Comparison of ENCODE assay signal across 15 cellular contexts in genomic region chr7:44791278-44792219, GRCh38. TPM values are rescaled to one million over a fixed set of nuclear protein-coding genes. Genes with fewer than 3 reads are reported as not detected.
DNase-seq lines count a peak whose midpoint lies in the region; ATAC-seq and TF ChIP-seq lines count a peak whose summit lies in the region.
"Had no signal": no experiment of that assay in that cellular context is flagged by ENCODE, and none has a peak within 500 bp of the region (broad histone marks: within the 10 kb centered on the region; RNA-seq: fewer than 3 reads in every experiment).

No MANE protein-coding gene starts in this region.

- H3K4me3 Mint-ChIP-seq in activated naive CD8-positive, alpha-beta T cell: no peak overlapping the region
- H3K4me3 Mint-ChIP-seq in activated naive CD8-positive, alpha-beta T cell treated with anti-CD3 and anti-CD28 coated beads for 36 hours: no peak overlapping the region
- no peak overlapping the region for H3K4me3 Mint-ChIP-seq in WTC11

- no peaks in the 10 kb centered on the region for H3K9me3 ChIP-seq in tibial artery
- H3K9me3 ChIP-seq: mucosa of descending colon, tibial nerve had no signal

- H3K4me3 ChIP-seq in tibial artery: no peak overlapping the region
- H3K4me3 ChIP-seq: mucosa of descending colon, tibial nerve had no signal

- H3K4me1 ChIP-seq in foreskin keratinocyte: no peaks in the 10 kb centered on the region
- peaks cover 0 to 12% (median 1%) of the 10 kb centered on the region in 4 donors for H3K4me1 ChIP-seq in tibial artery

- POLR2A ChIA-PET in WTC11 (lab: Charles Lee): interaction anchor here (0.7 kb wide), 1 partner anchor 28 kb away, joined by 3 read pairs; no protein-coding TSS in a partner anchor

- H3K27ac ChIP-seq in foreskin keratinocyte (no peak overlapping the region), tibial artery (peak overlapping the region; percentile 53 to 54)

- no peaks in the 10 kb centered on the region for H3K9me3 Mint-ChIP-seq in activated naive CD8-positive, alpha-beta T cell (ENCODE audit: low read depth)
- H3K9me3 Mint-ChIP-seq in activated naive CD8-positive, alpha-beta T cell treated with anti-CD3 and anti-CD28 coated beads for 36 hours: no peaks in the 10 kb centered on the region
- no peaks in the 10 kb centered on the region for H3K9me3 Mint-ChIP-seq in WTC11

- intact Hi-C loops in tibial artery (cut with DNase I; ENCODE audit: low total_unique reads): no loop called here

- no peaks in the 10 kb centered on the region for H3K36me3 Mint-ChIP-seq in activated naive CD8-positive, alpha-beta T cell
- peaks cover 2% of the 10 kb centered on the region for H3K36me3 Mint-ChIP-seq in activated naive CD8-positive, alpha-beta T cell treated with anti-CD3 and anti-CD28 coated beads for 36 hours
- H3K36me3 Mint-ChIP-seq in WTC11: no peaks in the 10 kb centered on the region

- H3K27ac Mint-ChIP-seq in activated naive CD8-positive, alpha-beta T cell: peak overlapping the region; percentile 78
- no peak overlapping the region for H3K27ac Mint-ChIP-seq in activated naive CD8-positive, alpha-beta T cell treated with anti-CD3 and anti-CD28 coated beads for 36 hours
- H3K27ac Mint-ChIP-seq in WTC11: peak overlapping the region; percentile 40

- peaks cover 6% of the 10 kb centered on the region for H3K4me1 Mint-ChIP-seq in activated naive CD8-positive, alpha-beta T cell (ENCODE audit: low read depth)
- peaks cover 4% of the 10 kb centered on the region for H3K4me1 Mint-ChIP-seq in activated naive CD8-positive, alpha-beta T cell treated with anti-CD3 and anti-CD28 coated beads for 36 hours
- no peaks in the 10 kb centered on the region for H3K4me1 Mint-ChIP-seq in WTC11

- ATAC-seq in WTC11: no peak
- no peak for ATAC-seq in foreskin keratinocyte
- ATAC-seq: mucosa of descending colon, Panc1 had no signal

- CTCF ChIA-PET in WTC11 (lab: Charles Lee): interaction anchor here (1.1 to 1.4 kb wide), 2 partner anchors 23 to 56 kb away, joined by 3 to 4 read pairs; partner anchors contain the start of gene H2AZ2

- no peak for TF ChIP-seq CTCF in WTC11 (IDR thresholded peaks at IDR 0.05)
- TF ChIP-seq CTCF in foreskin keratinocyte (conservative IDR thresholded peaks at IDR 0.05): peak; percentile 25
- TF ChIP-seq CTCF in tibial artery (IDR thresholded peaks at IDR 0.05): no peak
- TF ChIP-seq CTCF in GM13977 (IDR thresholded peaks at IDR 0.05; ENCODE audit: extremely low read depth, insufficient read depth, missing control alignments): no peak

- H3K36me3 ChIP-seq in tibial artery: no peaks in the 10 kb centered on the region
- H3K36me3 ChIP-seq: tibial nerve had no signal

- no peaks in the 10 kb centered on the region for H3K27me3 Mint-ChIP-seq in activated naive CD8-positive, alpha-beta T cell
- H3K27me3 Mint-ChIP-seq in activated naive CD8-positive, alpha-beta T cell treated with anti-CD3 and anti-CD28 coated beads for 36 hours: no peaks in the 10 kb centered on the region
- no peaks in the 10 kb centered on the region for H3K27me3 Mint-ChIP-seq in WTC11 (ENCODE audit: low read depth)

- H3K27me3 ChIP-seq in foreskin keratinocyte: no peaks in the 10 kb centered on the region
- H3K27me3 ChIP-seq in tibial artery: no peaks in the 10 kb centered on the region
- H3K27me3 ChIP-seq: tibial nerve had no signal

- in situ Hi-C loops in GM13977 (cut with MboI; ENCODE audit: low pct_unique_long_range_greater_than_20kb, low sequenced_read_pairs, unreplicated experiment): no loop called here

- DNase-seq in activated naive CD8-positive, alpha-beta T cell treated with anti-CD3 and anti-CD28 coated beads for 36 hours: no peak
- DNase-seq in WTC11 (ENCODE audit: low spot score): no peak
- DNase-seq in foreskin keratinocyte: no peak
- DNase-seq in tibial artery: no peak
- DNase-seq in NK-92 (lab: John Stamatoyannopoulos, UW; ENCODE audit: unreplicated experiment): no peak
- no peak for DNase-seq in stimulated activated CD8-positive, alpha-beta memory T cell treated with anti-CD3 and anti-CD28 coated beads, Interleukin-4, amount 100 ng/mL, for 48 hours
- no peak for DNase-seq in GM13977 (ENCODE audit: low spot score)
- DNase-seq: 8988T, aorta, DMS79, mucosa of descending colon, NCI-H2171 had no signal

TF ChIP-seq in WTC11, 78 proteins besides CTCF, POLR2A, EP300 and RAD21 (continues in another document):
- no peak for TF ChIP-seq ZNF281 (CRISPR knock-in tag; IDR thresholded peaks at IDR 0.05)
- no peak for TF ChIP-seq PRDM15 (CRISPR knock-in tag; IDR thresholded peaks at IDR 0.05)
- TF ChIP-seq FOXK1 (CRISPR knock-in tag; IDR thresholded peaks at IDR 0.05): no peak
- TF ChIP-seq NR1H2 (CRISPR knock-in tag; IDR thresholded peaks at IDR 0.05): no peak
- no peak for TF ChIP-seq USF1 (CRISPR knock-in tag; IDR thresholded peaks at IDR 0.05)
- no peak for TF ChIP-seq ZNF512 (CRISPR knock-in tag; IDR thresholded peaks at IDR 0.05; ENCODE audit: borderline replicate concordance)

RNA-seq across cellular contexts. Expression of gene PPIA, which starts 4.9 kb away (rescaled TPM):
- total RNA-seq in activated naive CD8-positive, alpha-beta T cell treated with anti-CD3 and anti-CD28 coated beads for 36 hours: 1,000 to 10,000 TPM; 3,010 to 3,071 TPM
- total RNA-seq in WTC11 (2021): 2,465 to 2,581 TPM (median 2,516 TPM) in 3 replicates
- 4,179 and 4,396 TPM in 2 replicates for total RNA-seq in foreskin keratinocyte
- polyA plus RNA-seq in foreskin keratinocyte: 6,662 and 7,130 TPM in 2 replicates

RNA-seq across cellular contexts. Expression of gene ZMIZ2, which starts 42.9 kb away (rescaled TPM):
- 100 to 1,000 TPM; 116 to 122 TPM for total RNA-seq in activated naive CD8-positive, alpha-beta T cell treated with anti-CD3 and anti-CD28 coated beads for 36 hours
- total RNA-seq in WTC11 (2021): 97.0 to 102 TPM (median 99.1 TPM) in 3 replicates
- total RNA-seq in foreskin keratinocyte: 15.1 and 17.7 TPM in 2 replicates
- 17.7 and 19.1 TPM in 2 replicates for polyA plus RNA-seq in foreskin keratinocyte

RNA-seq across cellular contexts. Expression of gene H2AZ2, which starts 56.3 kb away (rescaled TPM):
- total RNA-seq in activated naive CD8-positive, alpha-beta T cell treated with anti-CD3 and anti-CD28 coated beads for 36 hours: 100 to 1,000 TPM; 291 to 305 TPM
- 178 to 229 TPM (median 227 TPM) in 3 replicates for total RNA-seq in WTC11 (2021)
- 162 and 180 TPM in 2 replicates for total RNA-seq in foreskin keratinocyte
- polyA plus RNA-seq in foreskin keratinocyte: 187 and 217 TPM in 2 replicates
